ENCODE assay signal across 24 cellular contexts in the genomic region with DNA sequence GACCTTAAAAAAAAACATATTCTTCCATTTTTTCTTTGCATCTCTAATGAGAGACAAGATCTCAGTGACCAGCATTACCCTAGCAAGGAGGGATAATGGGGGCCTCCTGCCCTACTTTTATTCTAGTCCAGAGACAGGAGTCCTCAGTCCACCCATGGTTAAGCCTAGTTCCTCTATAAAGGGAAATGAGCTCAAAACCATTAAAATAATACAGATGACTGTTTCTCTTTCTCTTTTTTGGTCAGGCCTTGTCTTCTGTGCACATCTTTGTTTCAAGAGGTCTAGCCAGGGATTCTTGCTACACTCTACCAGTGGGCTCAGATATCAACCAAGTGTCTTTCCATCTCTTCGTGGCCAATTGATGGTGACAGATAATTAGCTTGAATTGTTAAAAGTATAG.
DNase-seq lines count a peak whose midpoint lies in the region; ATAC-seq and TF ChIP-seq lines count a peak whose summit lies in the region.
"Had no signal": no experiment of that assay in that cellular context is flagged by ENCODE, and none has a peak within 500 bp of the region (broad histone marks: within the 10 kb centered on the region; RNA-seq: fewer than 3 reads in every experiment).

No MANE protein-coding gene starts in this region.

- H3K36me3 ChIP-seq in osteoblast (ENCODE audit: insufficient read depth, low read length) = no peaks in the 10 kb centered on the region
- H3K36me3 ChIP-seq: BE2C, BLaER1 had no signal

- no peak for DNase-seq in stimulated activated naive CD8-positive, alpha-beta T cell treated with anti-CD3 and anti-CD28 coated beads, Interleukin-15, amount 100 ng/mL, for 72 hours
- DNase-seq in stimulated activated naive CD8-positive, alpha-beta T cell treated with anti-CD3 and anti-CD28 coated beads, Interleukin-15, Interleukin-2, amounts not matched to agents 100 U/mL and 50 U/mL, for 24 hours = no peak
- DNase-seq in osteoblast (ENCODE audit: insufficient read length, low spot score, missing footprints) = peak; percentile 9
- DNase-seq in SKM-1 treated with dmso at 0.1 percent for 144 hours (lab: John Stamatoyannopoulos, UW; ENCODE audit: unreplicated experiment) = no peak
- DNase-seq: AML-193; BE2C; C1 segment of cervical spinal cord; CD4-positive, alpha-beta memory T cell; CD4-positive, CD25-positive, alpha-beta regulatory T cell; CD8-positive, alpha-beta memory T cell; COR-L47; DMS 273 treated with DMSO at 0.1 percent for 48 hours; DMS153; DMS53; DMS79; DND-41; EL; GDM1 had no signal

- no peak overlapping the region for H3K4me3 Mint-ChIP-seq in stimulated activated naive CD8-positive, alpha-beta T cell treated with anti-CD3 and anti-CD28 coated beads, Interleukin-15, amount 100 ng/mL, for 72 hours
- H3K4me3 Mint-ChIP-seq: CD14-positive monocyte; CD4-positive, alpha-beta memory T cell; CD4-positive, CD25-positive, alpha-beta regulatory T cell; CD8-positive, alpha-beta memory T cell had no signal

- no peak overlapping the region for H3K4me2 ChIP-seq in osteoblast (ENCODE audit: insufficient read depth, low read length)
- H3K4me2 ChIP-seq: A549, BLaER1 had no signal

- H3K4me1 ChIP-seq in osteoblast (ENCODE audit: insufficient read depth, low read length) = no peaks in the 10 kb centered on the region
- H3K4me1 ChIP-seq: A549, BE2C had no signal

- no peaks in the 10 kb centered on the region for H3K9me3 ChIP-seq in osteoblast (ENCODE audit: low read depth, low read length)
- H3K9me3 ChIP-seq: A549, BE2C had no signal

- H3K4me1 Mint-ChIP-seq in stimulated activated naive CD8-positive, alpha-beta T cell treated with anti-CD3 and anti-CD28 coated beads, Interleukin-15, amount 100 ng/mL, for 72 hours = peaks cover 15% of the 10 kb centered on the region
- H3K4me1 Mint-ChIP-seq: CD14-positive monocyte; CD4-positive, alpha-beta memory T cell; CD4-positive, CD25-positive, alpha-beta regulatory T cell; CD8-positive, alpha-beta memory T cell had no signal

- H3K79me2 ChIP-seq in osteoblast (ENCODE audit: insufficient read depth, low read length) = no peaks in the 10 kb centered on the region

- H3K27ac ChIP-seq in osteoblast (ENCODE audit: low read depth, low read length) = no peak overlapping the region
- H3K27ac ChIP-seq: 22Rv1, A549, BLaER1 had no signal

- peak; percentile 31 for ATAC-seq in stimulated activated naive CD8-positive, alpha-beta T cell treated with anti-CD3 and anti-CD28 coated beads, Interleukin-15, amount 100 ng/mL, for 72 hours
- no peak for ATAC-seq in stimulated activated naive CD8-positive, alpha-beta T cell treated with anti-CD3 and anti-CD28 coated beads, Interleukin-15, Interleukin-2, amounts not matched to agents 100 U/mL and 50 U/mL, for 24 hours
- ATAC-seq in HG02938 (IDR thresholded peaks at IDR 0.05; ENCODE audit: unreplicated experiment) = no peak
- ATAC-seq: A549, GM12878 had no signal

- no peaks in the 10 kb centered on the region for H3K27me3 ChIP-seq in osteoblast (ENCODE audit: insufficient read depth, low read length)
- H3K27me3 ChIP-seq: BE2C, BLaER1 had no signal

- no peak overlapping the region for H2AFZ ChIP-seq in osteoblast (ENCODE audit: low read length)

- no peak for TF ChIP-seq CTCF in osteoblast (IDR thresholded peaks at IDR 0.05; ENCODE audit: extremely low read depth, low read depth, low read length)

- H4K20me1 ChIP-seq in osteoblast (ENCODE audit: insufficient read depth, low read length) = no peaks in the 10 kb centered on the region

- H3K27me3 Mint-ChIP-seq in stimulated activated naive CD8-positive, alpha-beta T cell treated with anti-CD3 and anti-CD28 coated beads, Interleukin-15, amount 100 ng/mL, for 72 hours = peaks cover 72% of the 10 kb centered on the region
- H3K27me3 Mint-ChIP-seq: CD4-positive, alpha-beta memory T cell; CD4-positive, CD25-positive, alpha-beta regulatory T cell; CD8-positive, alpha-beta memory T cell had no signal

- H3K4me3 ChIP-seq in osteoblast (ENCODE audit: insufficient read depth, low read length) = no peak overlapping the region
- H3K4me3 ChIP-seq: A549, BLaER1, GM12878 had no signal

- H3K9me3 Mint-ChIP-seq in stimulated activated naive CD8-positive, alpha-beta T cell treated with anti-CD3 and anti-CD28 coated beads, Interleukin-15, amount 100 ng/mL, for 72 hours = no peaks in the 10 kb centered on the region

- no peak overlapping the region for H3K27ac Mint-ChIP-seq in stimulated activated naive CD8-positive, alpha-beta T cell treated with anti-CD3 and anti-CD28 coated beads, Interleukin-15, amount 100 ng/mL, for 72 hours
- H3K27ac Mint-ChIP-seq: CD4-positive, alpha-beta memory T cell; CD4-positive, CD25-positive, alpha-beta regulatory T cell had no signal
